In genomic region chr4:182768821-182769220, GRCh38 we compare ENCODE assay signal across 1 cellular context.
TF ChIP-seq lines count a peak whose summit lies in the region.

No MANE protein-coding gene starts in this region.

TF ChIP-seq in IMR-90, 13 proteins besides CTCF, POLR2A, EP300 and RAD21 (continued from another document):
- no peak for TF ChIP-seq FOS (IDR thresholded peaks at IDR 0.05; ENCODE audit: low read depth, low read length)
- TF ChIP-seq CEBPB (IDR thresholded peaks at IDR 0.05; ENCODE audit: low read depth, low read length) = no peak
- no peak for TF ChIP-seq ELK1 (IDR thresholded peaks at IDR 0.05; ENCODE audit: borderline replicate concordance, low read depth, low read length)
- no peak for TF ChIP-seq MAFK (IDR thresholded peaks at IDR 0.05; ENCODE audit: low read depth, low read length)
- no peak for TF ChIP-seq MAZ (IDR thresholded peaks at IDR 0.05; ENCODE audit: borderline replicate concordance, low read depth, low read length)
- TF ChIP-seq NFE2L2 (IDR thresholded peaks at IDR 0.05; ENCODE audit: low read depth, low read length) = no peak
